ENCODE assay signal across 15 cellular contexts in the genomic region with DNA sequence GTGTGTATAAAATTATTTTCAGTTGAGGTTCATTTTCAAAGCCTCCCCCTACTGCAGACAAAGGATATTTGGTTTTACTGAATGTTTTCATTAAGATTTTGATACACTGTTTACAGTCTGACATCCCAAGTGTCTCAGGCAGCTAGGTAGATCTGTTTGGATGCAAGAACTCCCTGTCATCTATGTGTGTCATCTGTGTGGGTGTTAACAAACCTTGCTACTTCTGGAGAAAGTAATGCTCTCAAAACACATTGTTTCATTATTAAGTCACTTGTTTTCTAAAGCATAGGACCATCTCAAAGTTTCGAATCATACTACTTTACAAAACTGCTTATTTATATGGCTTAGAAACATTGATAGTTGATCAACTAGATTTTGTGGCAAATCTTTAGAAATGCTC.
A peak's percentile ranks its signal among the peaks of the same experiment; 100 is the strongest.
DNase-seq lines count a peak whose midpoint lies in the region; ATAC-seq and TF ChIP-seq lines count a peak whose summit lies in the region.
"Had no signal": no experiment of that assay in that cellular context is flagged by ENCODE, and none has a peak within 500 bp of the region (broad histone marks: within the 10 kb centered on the region; RNA-seq: fewer than 3 reads in every experiment).

No MANE protein-coding gene starts in this region.

- DNase-seq in AG10803 (ENCODE audit: low read depth) (peak; percentile 48), RKO (ENCODE audit: low spot score) (peak; percentile 12), iris pigment epithelial cell (ENCODE audit: low read depth) (peak; percentile 74), DMS114 treated with DMSO at 0.1 percent for 48 hours (lab: John Stamatoyannopoulos, UW; ENCODE audit: unreplicated experiment) (no peak), NCI-H345 (lab: John Stamatoyannopoulos, UW) (no peak)
- DNase-seq: activated CD8-positive, alpha-beta T cell treated with anti-CD3 and anti-CD28 coated beads, Interleukin-2, amount 10 ng/mL, durations not matched to agents 7 days and 5 days; GOT3; hippocampal formation; MG63; NCI-H1930; NCI-H526 had no signal

- ATAC-seq in GM18858 (IDR thresholded peaks at IDR 0.05; ENCODE audit: unreplicated experiment) (peak; percentile 49), HG02970 (IDR thresholded peaks at IDR 0.05; ENCODE audit: low FRiP score, unreplicated experiment) (no peak), HG03159 (IDR thresholded peaks at IDR 0.05; ENCODE audit: unreplicated experiment) (no peak)
- ATAC-seq: activated CD8-positive, alpha-beta T cell treated with anti-CD3 and anti-CD28 coated beads, Interleukin-2, amount 10 ng/mL, durations not matched to agents 7 days and 5 days had no signal

- no peak for TF ChIP-seq CTCF in AG10803 (conservative IDR thresholded peaks at IDR 0.05; ENCODE audit: low read length)

- H3K4me3 ChIP-seq in AG10803 (ENCODE audit: low read length), result no peak overlapping the region
- H3K4me3 ChIP-seq: esophagus muscularis mucosa, MG63 had no signal

Comparison
In these comparisons a context has a peak if more than half of its experiments do, and no peak if none do; other contexts are left out.
1. DNase-seq: peak in AG10803 (single experiment), RKO (single experiment) and iris pigment epithelial cell (single experiment); none in DMS114 treated with DMSO at 0.1 percent for 48 hours (single experiment) and NCI-H345 (single experiment).